In genomic region chr9:33165263-33166151, GRCh38 we compare ENCODE assay signal across 8 cellular contexts. TPM values are rescaled to one million over a fixed set of nuclear protein-coding genes. Genes with fewer than 3 reads are reported as not detected.
DNase-seq lines count a peak whose midpoint lies in the region; ATAC-seq and TF ChIP-seq lines count a peak whose summit lies in the region.

No MANE protein-coding gene starts in this region.

- H3K79me1 ChIP-seq in mesenchymal stem cell (replicated peaks; ENCODE audit: low read length, poor library complexity, severe bottlenecking) = peaks cover 7% of the 10 kb centered on the region

- peak overlapping the region; percentile 91 for H3K4me2 ChIP-seq in mesenchymal stem cell (ENCODE audit: low read length, poor library complexity, severe bottlenecking)

- intact Hi-C loops in colonic mucosa (cut with DNase I) = no loop called here
- intact Hi-C loops in upper lobe of right lung (cut with DNase I) = no loop called here
- intact Hi-C loops in posterior cingulate gyrus (cut with DNase I) = loop anchor here (5.0 kb wide), 2 partner anchors 83 to 97 kb away; partner anchors contain the start of gene BAG1

- H2AK5ac ChIP-seq in mesenchymal stem cell (ENCODE audit: low read length, severe bottlenecking) = peak overlapping the region; percentile 49

- H3K4me1 ChIP-seq in RWPE2 (ENCODE audit: insufficient read depth, poor library complexity, severe bottlenecking) (peaks cover 32% of the 10 kb centered on the region), colonic mucosa (peaks cover 36% of the 10 kb centered on the region), mesenchymal stem cell (ENCODE audit: control insufficient read depth, insufficient read depth, low read depth, low read length) (peaks cover 36% of the 10 kb centered on the region), upper lobe of right lung (peaks cover 59% of the 10 kb centered on the region)

- peak overlapping the region; percentile 32 to 55 for H2BK12ac ChIP-seq in mesenchymal stem cell (ENCODE audit: low read length in 2 of 2)

- no peak overlapping the region for H3K14ac ChIP-seq in mesenchymal stem cell (ENCODE audit: low read length in 2 of 2)

- H2BK120ac ChIP-seq in mesenchymal stem cell (ENCODE audit: low read depth, low read length) = no peak overlapping the region

- H3K9ac ChIP-seq in colonic mucosa (ENCODE audit: low read depth in 2 of 2, low read length in 2 of 2) (peak overlapping the region; percentile 99), mesenchymal stem cell (ENCODE audit: low read length) (peak overlapping the region; percentile 96)

- H3K36me3 ChIP-seq in RWPE2 (ENCODE audit: low read depth) (no peaks in the 10 kb centered on the region; the same call in 1 of the 2 replicates), colonic mucosa (no peaks in the 10 kb centered on the region), mesenchymal stem cell (ENCODE audit: control insufficient read depth in 1 of 2, insufficient read depth in 2 of 2, low read depth in 1 of 2, low read length in 2 of 2) (no peaks in the 10 kb centered on the region), upper lobe of right lung (no peaks in the 10 kb centered on the region)

- H3K9me3 ChIP-seq in RWPE2 (ENCODE audit: severe bottlenecking) (no peaks in the 10 kb centered on the region), colonic mucosa (no peaks in the 10 kb centered on the region), mesenchymal stem cell (ENCODE audit: control insufficient read depth, low read length) (no peaks in the 10 kb centered on the region), upper lobe of right lung (no peaks in the 10 kb centered on the region)

- peak overlapping the region in 1 of 2 experiments; percentile 5 for H3K4ac ChIP-seq in mesenchymal stem cell (ENCODE audit: low read depth in 1 of 2, low read length in 2 of 2)

- H2BK15ac ChIP-seq in mesenchymal stem cell (ENCODE audit: low read depth, poor library complexity, severe bottlenecking) = peak overlapping the region; percentile 62

- no peak overlapping the region for H2AFZ ChIP-seq in mesenchymal stem cell (ENCODE audit: low read depth, low read length)

- peak overlapping the region; percentile 57 to 76 for H3K18ac ChIP-seq in mesenchymal stem cell (ENCODE audit: low read depth in 1 of 2, low read length in 2 of 2)

- H4K91ac ChIP-seq in mesenchymal stem cell (ENCODE audit: low read length) = peak overlapping the region; percentile 34

- ATAC-seq in HG03060 (IDR thresholded peaks at IDR 0.05; ENCODE audit: low read depth, unreplicated experiment) (peak; percentile 29), RWPE2 (ENCODE audit: low read depth) (peak; percentile 5), upper lobe of right lung (peak; percentile 11)

- no peaks in the 10 kb centered on the region for H3K27me3 ChIP-seq in RWPE2 (ENCODE audit: insufficient read depth, poor library complexity, severe bottlenecking)
- no peaks in the 10 kb centered on the region for H3K27me3 ChIP-seq in colonic mucosa
- H3K27me3 ChIP-seq in mesenchymal stem cell (ENCODE audit: control insufficient read depth in 1 of 2, insufficient read depth in 1 of 2, low read length in 2 of 2) = no peaks in the 10 kb centered on the region
- no peaks in the 10 kb centered on the region for H3K27me3 ChIP-seq in upper lobe of right lung

- TF ChIP-seq CTCF in RWPE2 (IDR thresholded peaks at IDR 0.05; ENCODE audit: poor library complexity, severe bottlenecking) (no peak), colonic mucosa (IDR thresholded peaks at IDR 0.05) (no peak), upper lobe of right lung (IDR thresholded peaks at IDR 0.05) (no peak)

- peak overlapping the region; percentile 45 for H4K8ac ChIP-seq in mesenchymal stem cell (ENCODE audit: low read length)

- WGBS in mesenchymal stem cell = 48% methylated on average over 10 of the region's 10 CpGs

- H2BK5ac ChIP-seq in mesenchymal stem cell (ENCODE audit: low read depth, low read length, poor library complexity, severe bottlenecking) = no peak overlapping the region

- H3K4me3 ChIP-seq in RWPE2 (ENCODE audit: severe bottlenecking) = peak overlapping the region; percentile 98
- H3K4me3 ChIP-seq in colonic mucosa = peak overlapping the region; percentile 86
- peak overlapping the region; percentile 34 to 88 for H3K4me3 ChIP-seq in mesenchymal stem cell (ENCODE audit: insufficient read depth in 1 of 2, low read depth in 1 of 2, low read length in 2 of 2)
- peak overlapping the region; percentile 93 for H3K4me3 ChIP-seq in upper lobe of right lung

- peak; percentile 75 for DNase-seq in activated effector memory CD4-positive, alpha-beta T cell treated with anti-CD3 and anti-CD28 coated beads, Interleukin-2, amount 50 U/mL, for 16 hours
- DNase-seq in activated effector memory CD4-positive, alpha-beta T cell treated with Interleukin-2 at 50 U/mL for 16 hours = no peak
- DNase-seq in RWPE2 (ENCODE audit: low spot score) = no peak
- DNase-seq in colonic mucosa = peak; percentile 83
- DNase-seq in mesenchymal stem cell = peak; percentile 84
- no peak for DNase-seq in upper lobe of right lung
- no peak for DNase-seq in posterior cingulate gyrus

- peak overlapping the region; percentile 99 for H3K27ac ChIP-seq in RWPE2 (ENCODE audit: poor library complexity, severe bottlenecking)
- peak overlapping the region; percentile 95 for H3K27ac ChIP-seq in colonic mucosa
- no peak overlapping the region for H3K27ac ChIP-seq in mesenchymal stem cell (ENCODE audit: low read length, poor library complexity, severe bottlenecking)
- H3K27ac ChIP-seq in upper lobe of right lung = peak overlapping the region; percentile 97

- peak overlapping the region in 1 of 2 experiments; percentile 92 for H3K23ac ChIP-seq in mesenchymal stem cell (ENCODE audit: low read length in 2 of 2)

RNA-seq across cellular contexts. Expression of gene B4GALT1, which starts 1.6 kb away (rescaled TPM):
- total RNA-seq in colonic mucosa = 10 to 100 TPM; 76.9 to 78.7 TPM
- 58.5 TPM for polyA plus RNA-seq in mesenchymal stem cell (2013, experiment 1 of 2)
- polyA plus RNA-seq in mesenchymal stem cell (2013, experiment 2 of 2) = 58.1 TPM
- 80.1 TPM for total RNA-seq in upper lobe of right lung

Comparison
In these comparisons a context has a peak if more than half of its experiments do, and no peak if none do; other contexts are left out.
1. DNase-seq: peak in activated effector memory CD4-positive, alpha-beta T cell treated with anti-CD3 and anti-CD28 coated beads, Interleukin-2, amount 50 U/mL, for 16 hours (single experiment), colonic mucosa (single experiment) and mesenchymal stem cell (single experiment); none in activated effector memory CD4-positive, alpha-beta T cell treated with Interleukin-2 at 50 U/mL for 16 hours (single experiment), RWPE2 (single experiment), upper lobe of right lung (single experiment) and posterior cingulate gyrus (0 of 10).
2. Peak in every context shown above with its lines, with median percentiles within 50 percentile points of each other: ATAC-seq and H3K4me3 ChIP-seq.